ENCODE assay signal across 22 cellular contexts in the genomic region with DNA sequence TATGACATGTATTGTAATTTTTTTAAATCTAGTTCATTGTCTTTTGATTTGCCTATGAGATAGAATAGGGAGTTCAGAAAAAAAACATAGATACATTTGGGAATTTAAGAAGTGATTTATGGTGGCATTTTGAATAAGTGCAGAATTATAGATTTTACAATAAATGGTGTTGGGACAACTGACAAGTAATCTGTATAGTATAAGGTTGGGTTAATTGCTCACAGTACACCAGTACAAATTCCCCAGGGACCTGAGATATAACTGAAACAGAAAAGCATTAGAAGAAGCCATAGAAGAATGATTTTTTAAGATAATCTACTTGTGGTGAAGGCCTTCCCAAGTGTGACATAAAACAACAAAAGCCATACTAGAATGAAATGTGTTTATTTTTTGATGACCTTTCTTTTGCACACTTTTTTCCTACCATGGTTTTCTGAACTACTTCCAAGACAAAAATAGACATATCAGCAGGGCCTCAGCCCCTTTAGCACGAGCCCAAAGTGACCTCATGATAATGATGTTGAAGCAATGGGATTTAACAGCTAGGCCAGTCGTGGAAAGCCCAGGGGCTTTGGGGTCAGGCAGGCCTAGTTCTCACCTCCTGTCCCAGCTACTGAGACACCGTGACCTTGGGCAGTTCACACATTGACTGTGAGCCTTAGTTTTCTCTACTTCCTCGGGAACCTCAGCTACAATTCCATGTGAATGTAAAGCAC.
DNase-seq lines count a peak whose midpoint lies in the region; ATAC-seq and TF ChIP-seq lines count a peak whose summit lies in the region.
"Had no signal": no experiment of that assay in that cellular context is flagged by ENCODE, and none has a peak within 500 bp of the region (broad histone marks: within the 10 kb centered on the region; RNA-seq: fewer than 3 reads in every experiment).

No MANE protein-coding gene starts in this region.

- H3K27ac ChIP-seq in heart right ventricle (no peak overlapping the region), right cardiac atrium (ENCODE audit: low read length) (no peak overlapping the region), thyroid gland (peak overlapping the region; percentile 68 to 85 (median 74)), sigmoid colon (peak overlapping the region in 1 of 4 donors; percentile 17)
- H3K27ac ChIP-seq: A549, SJSA1 had no signal

- WGBS in heart right ventricle, 2 donors, result 38 to 40% methylated on average over 4 of the region's 4 CpGs
- WGBS in right cardiac atrium, result 36% methylated on average over 4 of the region's 4 CpGs
- 48 to 49% methylated on average over 4 of the region's 4 CpGs for WGBS in thyroid gland, 2 donors
- 73 to 87% methylated on average over 4 of the region's 4 CpGs for WGBS in sigmoid colon, 2 donors

- BruUV-seq in Caco-2 (replicated peaks; lab: Mats Ljungman, UMichigan), result no TSS peak

- H3K36me3 Mint-ChIP-seq in Caco-2 (ENCODE audit: insufficient read depth, unreplicated experiment), result no peaks in the 10 kb centered on the region
- H3K36me3 Mint-ChIP-seq: CD4-positive, CD25-positive, alpha-beta regulatory T cell had no signal

- no peaks in the 10 kb centered on the region for H3K27me3 ChIP-seq in heart right ventricle
- no peaks in the 10 kb centered on the region for H3K27me3 ChIP-seq in right cardiac atrium (ENCODE audit: control insufficient read depth, insufficient read depth)
- H3K27me3 ChIP-seq in thyroid gland, result no peaks in the 10 kb centered on the region
- no peaks in the 10 kb centered on the region for H3K27me3 ChIP-seq in sigmoid colon
- no peaks in the 10 kb centered on the region for H3K27me3 ChIP-seq in Caco-2 (replicated peaks; ENCODE audit: control insufficient read depth, insufficient read depth, low read length)

- no peak overlapping the region for H3K4me3 Mint-ChIP-seq in Caco-2 (ENCODE audit: unreplicated experiment)
- H3K4me3 Mint-ChIP-seq: B cell; CD4-positive, CD25-positive, alpha-beta regulatory T cell had no signal

- H3K4me3 ChIP-seq in heart right ventricle (no peak overlapping the region), right cardiac atrium (ENCODE audit: low read length) (no peak overlapping the region), fibroblast of the aortic adventitia (ENCODE audit: low read depth, low read length) (no peak overlapping the region), thyroid gland (replicated peaks in 1 of 3) (no peak overlapping the region), sigmoid colon (no peak overlapping the region), Caco-2 (ENCODE audit: low read depth, low read length) (no peak overlapping the region)
- H3K4me3 ChIP-seq: A549, SJSA1 had no signal

- DNase-seq in heart right ventricle (no peak), right cardiac atrium (no peak), NCI-H69 (lab: John Stamatoyannopoulos, UW) (peak; percentile 49), fibroblast of the aortic adventitia (ENCODE audit: low read depth) (peak; percentile 49), thyroid gland (peak; percentile 50 to 53), OCI-M2 (lab: John Stamatoyannopoulos, UW; ENCODE audit: unreplicated experiment) (no peak), sigmoid colon (no peak), Caco-2 (no peak)
- DNase-seq: CD4-positive, CD25-positive, alpha-beta regulatory T cell; DMS 273 treated with DMSO at 0.1 percent for 48 hours; DMS79 treated with DMSO at 0.1 percent for 48 hours; GOT3; HCEC 1CT; Karpas-422; NCI-H1694 treated with DMSO at 0.1 percent for 48 hours; NCI-H2107; NCI-H2227 treated with DMSO at 0.1 percent for 48 hours; NCI-H510A; NCI-H748 treated with DMSO at 0.1 percent for 48 hours had no signal

- H3K4me1 Mint-ChIP-seq in Caco-2 (ENCODE audit: low read depth, unreplicated experiment), result peaks cover 16% of the 10 kb centered on the region
- H3K4me1 Mint-ChIP-seq: B cell; CD4-positive, CD25-positive, alpha-beta regulatory T cell had no signal

- intact Hi-C loops in heart right ventricle (cut with DNase I), result no loop called here
- intact Hi-C loops in right cardiac atrium (cut with DNase I), result no loop called here
- intact Hi-C loops in thyroid gland (cut with DNase I), result no loop called here
- intact Hi-C loops in sigmoid colon (cut with DNase I), result loop anchor here (10.0 kb wide), 1 partner anchor 330 kb away; no protein-coding TSS in a partner anchor
- intact Hi-C loops in Caco-2 (cut with micrococcal nuclease; ENCODE audit: unreplicated experiment), result no loop called here

- H3K9me3 Mint-ChIP-seq in Caco-2 (ENCODE audit: unreplicated experiment), result peaks cover 9% of the 10 kb centered on the region

- H3K9me3 ChIP-seq in heart right ventricle (no peaks in the 10 kb centered on the region), right cardiac atrium (ENCODE audit: control insufficient read depth, low read length) (no peaks in the 10 kb centered on the region), thyroid gland (no peaks in the 10 kb centered on the region), sigmoid colon (no peaks in the 10 kb centered on the region), Caco-2 (no peaks in the 10 kb centered on the region)
- H3K9me3 ChIP-seq: A549, SJSA1 had no signal

- ATAC-seq in heart right ventricle, result peak in 5 of 8 donors; percentile 19 to 65 (median 34)
- no peak for ATAC-seq in right cardiac atrium
- ATAC-seq: A549 had no signal

- POLR2A ChIA-PET in Caco-2 (lab: Charles Lee), result interaction anchor here (0.7 kb wide), 1 partner anchor 65 kb away, joined by 3 read pairs; no protein-coding TSS in a partner anchor

- no peaks in the 10 kb centered on the region for H3K27me3 Mint-ChIP-seq in Caco-2 (ENCODE audit: insufficient read depth, unreplicated experiment)
- H3K27me3 Mint-ChIP-seq: B cell; CD4-positive, CD25-positive, alpha-beta regulatory T cell had no signal

- H3K4me1 ChIP-seq in heart right ventricle (peaks cover 0 to 9% (median 0%) of the 10 kb centered on the region in 9 donors), right cardiac atrium (ENCODE audit: control insufficient read depth, insufficient read depth, low read length) (no peaks in the 10 kb centered on the region), thyroid gland (peaks cover 18 to 33% of the 10 kb centered on the region in 2 donors), sigmoid colon (peaks cover 0 to 26% (median 8%) of the 10 kb centered on the region in 4 donors), Caco-2 (peaks cover 12% of the 10 kb centered on the region)
- H3K4me1 ChIP-seq: A549, SJSA1 had no signal

- CTCF ChIA-PET in Caco-2 (lab: Charles Lee), result no interaction called here

- no peaks in the 10 kb centered on the region for H3K36me3 ChIP-seq in heart right ventricle
- H3K36me3 ChIP-seq in thyroid gland, result no peaks in the 10 kb centered on the region
- H3K36me3 ChIP-seq in sigmoid colon, result no peaks in the 10 kb centered on the region
- no peaks in the 10 kb centered on the region for H3K36me3 ChIP-seq in Caco-2 (ENCODE audit: control insufficient read depth, insufficient read depth, low read length)
- H3K36me3 ChIP-seq: SJSA1 had no signal

- no peak for TF ChIP-seq POLR2A in thyroid gland (IDR thresholded peaks at IDR 0.05)
- TF ChIP-seq POLR2A in sigmoid colon (IDR thresholded peaks at IDR 0.05), result no peak

- TF ChIP-seq EP300 in sigmoid colon (IDR thresholded peaks at IDR 0.05), result no peak

- no peak overlapping the region for H3K27ac Mint-ChIP-seq in Caco-2 (ENCODE audit: unreplicated experiment)
- H3K27ac Mint-ChIP-seq: B cell; CD4-positive, CD25-positive, alpha-beta regulatory T cell had no signal

- TF ChIP-seq CTCF in heart right ventricle (IDR thresholded peaks at IDR 0.05) (no peak), fibroblast of the aortic adventitia (IDR thresholded peaks at IDR 0.05; ENCODE audit: insufficient read depth, low read length) (no peak), thyroid gland (IDR thresholded peaks at IDR 0.05) (no peak), sigmoid colon (IDR thresholded peaks at IDR 0.05) (no peak), Caco-2 (IDR thresholded peaks at IDR 0.05; ENCODE audit: insufficient read depth in 1 of 2, low read depth in 1 of 2, low read length in 1 of 2, severe bottlenecking in 1 of 2, unreplicated experiment in 1 of 2) (no peak)

Comparison
In these comparisons a context has a peak if more than half of its experiments do, and no peak if none do; other contexts are left out.
1. ATAC-seq: peak in heart right ventricle (5 of 8); none in right cardiac atrium (0 of 2).
2. DNase-seq: peak in NCI-H69 (single experiment), fibroblast of the aortic adventitia (single experiment) and thyroid gland (2 of 2); none in heart right ventricle (0 of 2), right cardiac atrium (0 of 3), OCI-M2 (single experiment), sigmoid colon (single experiment) and Caco-2 (0 of 2).
3. H3K27ac ChIP-seq: peak in thyroid gland (3 of 3); none in heart right ventricle (0 of 10) and right cardiac atrium (single experiment).